Comparison of ENCODE assay signal across 23 cellular contexts in genomic region chr17:37064956-37065355, GRCh38.
"Had no signal": no experiment of that assay in that cellular context is flagged by ENCODE, and none has a peak within 500 bp of the region (broad histone marks: within the 10 kb centered on the region; RNA-seq: fewer than 3 reads in every experiment).

No MANE protein-coding gene starts in this region.

- H3K4me1 ChIP-seq: lower lobe of right lung, thyroid gland had no signal

- H2AFZ ChIP-seq: parathyroid adenoma had no signal

- H3K79me2 ChIP-seq: parathyroid adenoma had no signal

- ATAC-seq: esophagus mucosa, gastrocnemius medialis, left colon, left ventricle myocardium superior, lower lobe of right lung, natural killer cell, right lobe of liver had no signal

- H3K9ac ChIP-seq: parathyroid adenoma had no signal

- DNase-seq: effector CD8-positive, alpha-beta T cell; foreskin fibroblast; gastrocnemius medialis; head of caudate nucleus; kidney glomerular epithelial cell; left colon; left ventricle myocardium superior; lower lobe of right lung; natural killer cell; right lobe of liver; small intestine; stimulated activated CD4-positive, alpha-beta T cell treated with anti-CD3 and anti-CD28 coated beads, Interleukin-15, amount 100 ng/mL, for 24 hours; stimulated activated CD4-positive, alpha-beta T cell treated with anti-CD3 and anti-CD28 coated beads, Interleukin-2, amount 100 ng/mL, for 48 hours; stimulated activated naive CD4-positive, alpha-beta T cell had no signal

- H3K27me3 ChIP-seq: right lobe of liver, thyroid gland had no signal

- H3K27ac ChIP-seq: epithelial cell of prostate, gastrocnemius medialis, lower lobe of right lung, parathyroid adenoma, right lobe of liver, thyroid gland had no signal

- H3K4me3 ChIP-seq: gastrocnemius medialis, lower lobe of right lung, right lobe of liver, stomach, thyroid gland had no signal

- H3K36me3 Mint-ChIP-seq: natural killer cell, type B pancreatic cell had no signal

- H3K36me3 ChIP-seq: gastrocnemius medialis, lower lobe of right lung, right lobe of liver, stomach, thyroid gland had no signal

- H3K9me3 ChIP-seq: gastrocnemius medialis, lower lobe of right lung, right lobe of liver, stomach, thyroid gland had no signal

- H3K27ac Mint-ChIP-seq: dendritic cell treated with granulocyte-macrophage colony-stimulating factor and Interleukin-4, amounts not matched to agents 40 ng/mL and 50 ng/mL, for 4 days; endodermal cell; natural killer cell had no signal

- H3K9me3 Mint-ChIP-seq: dendritic cell treated with granulocyte-macrophage colony-stimulating factor and Interleukin-4, amounts not matched to agents 40 ng/mL and 50 ng/mL, for 4 days; endodermal cell; natural killer cell; neural crest cell; type B pancreatic cell had no signal

- H3K4me3 Mint-ChIP-seq: dendritic cell treated with granulocyte-macrophage colony-stimulating factor and Interleukin-4, amounts not matched to agents 40 ng/mL and 50 ng/mL, for 4 days; endodermal cell; natural killer cell; neural crest cell; type B pancreatic cell had no signal
